In genomic region chr9:14661421-14662059, GRCh38 we compare ENCODE assay signal across 8 cellular contexts. TPM values are rescaled to one million over a fixed set of nuclear protein-coding genes. Genes with fewer than 3 reads are reported as not detected.
A peak's percentile ranks its signal among the peaks of the same experiment; 100 is the strongest.
DNase-seq lines count a peak whose midpoint lies in the region; ATAC-seq and TF ChIP-seq lines count a peak whose summit lies in the region.

No MANE protein-coding gene starts in this region.

- CTCF ChIA-PET in activated CD4-positive, alpha-beta memory T cell treated with anti-CD3 and anti-CD28 coated beads for 36 hours (lab: Charles Lee), result interaction anchor here (0.6 to 1.4 kb wide), 14 partner anchors 9 to 772 kb away, joined by 3 to 7 read pairs (median 4); no protein-coding TSS in a partner anchor

- no peaks in the 10 kb centered on the region for H3K9me3 ChIP-seq in colonic mucosa

- peak; percentile 43 for DNase-seq in ACHN
- DNase-seq in NCI-H460 (ENCODE audit: extremely low read depth, low read depth), result peak; percentile 12
- no peak for DNase-seq in colonic mucosa
- DNase-seq in osteocyte (ENCODE audit: extremely low spot score, unreplicated experiment), result no peak
- no peak for DNase-seq in activated CD4-positive, alpha-beta memory T cell treated with anti-CD3 and anti-CD28 coated beads for 36 hours
- DNase-seq in stimulated activated CD4-positive, alpha-beta T cell treated with anti-CD3 and anti-CD28 coated beads, Interleukin-1b, Interleukin-23, amount 100 ng/mL, for 48 hours, result no peak

- H3K4me3 ChIP-seq in colonic mucosa, result no peak overlapping the region

- H3K4me1 Mint-ChIP-seq in osteocyte (ENCODE audit: unreplicated experiment), result no peaks in the 10 kb centered on the region
- H3K4me1 Mint-ChIP-seq in activated CD4-positive, alpha-beta memory T cell treated with anti-CD3 and anti-CD28 coated beads for 36 hours (ENCODE audit: low read depth), result no peaks in the 10 kb centered on the region

- no peaks in the 10 kb centered on the region for H3K4me1 ChIP-seq in colonic mucosa

- H3K27ac ChIP-seq in colonic mucosa, result no peak overlapping the region

- intact Hi-C loops in colonic mucosa (cut with DNase I), result no loop called here
- intact Hi-C loops in activated CD4-positive, alpha-beta memory T cell treated with anti-CD3 and anti-CD28 coated beads for 36 hours (cut with micrococcal nuclease), result loop anchor here (5.0 kb wide), 1 partner anchor 44 kb away; no protein-coding TSS in a partner anchor

- ATAC-seq in GM18870 (IDR thresholded peaks at IDR 0.05; ENCODE audit: unreplicated experiment) (peak; percentile 67), HG02610 (IDR thresholded peaks at IDR 0.05; ENCODE audit: unreplicated experiment) (no peak)

- H3K27ac Mint-ChIP-seq in osteocyte (ENCODE audit: unreplicated experiment), result no peak overlapping the region
- no peak overlapping the region for H3K27ac Mint-ChIP-seq in activated CD4-positive, alpha-beta memory T cell treated with anti-CD3 and anti-CD28 coated beads for 36 hours

- H3K27me3 ChIP-seq in colonic mucosa, result no peaks in the 10 kb centered on the region

- in situ Hi-C loops in ACHN (cut with HindIII; ENCODE audit: low pct_ligation_motif_present, low pct_unique_long_range_greater_than_20kb, low sequenced_read_pairs), result no loop called here

- POLR2A ChIA-PET in activated CD4-positive, alpha-beta memory T cell treated with anti-CD3 and anti-CD28 coated beads for 36 hours (lab: Charles Lee), result no interaction called here

- TF ChIP-seq CTCF in colonic mucosa (IDR thresholded peaks at IDR 0.05), result peak; percentile 39
- peak; percentile 72 for TF ChIP-seq CTCF in osteocyte (IDR thresholded peaks at IDR 0.05)

- no peak overlapping the region for H3K4me3 Mint-ChIP-seq in osteocyte (ENCODE audit: unreplicated experiment)
- no peak overlapping the region for H3K4me3 Mint-ChIP-seq in activated CD4-positive, alpha-beta memory T cell treated with anti-CD3 and anti-CD28 coated beads for 36 hours

- H3K9me3 Mint-ChIP-seq in osteocyte (ENCODE audit: unreplicated experiment), result no peaks in the 10 kb centered on the region
- H3K9me3 Mint-ChIP-seq in activated CD4-positive, alpha-beta memory T cell treated with anti-CD3 and anti-CD28 coated beads for 36 hours, result peaks cover 3% of the 10 kb centered on the region

- no peaks in the 10 kb centered on the region for H3K36me3 ChIP-seq in colonic mucosa

- H3K9ac ChIP-seq in colonic mucosa (ENCODE audit: low read depth in 2 of 2, low read length in 2 of 2), result no peak overlapping the region

- H3K36me3 Mint-ChIP-seq in osteocyte (ENCODE audit: unreplicated experiment), result peaks cover 23% of the 10 kb centered on the region
- peaks cover 33% of the 10 kb centered on the region for H3K36me3 Mint-ChIP-seq in activated CD4-positive, alpha-beta memory T cell treated with anti-CD3 and anti-CD28 coated beads for 36 hours

- H3K27me3 Mint-ChIP-seq in osteocyte (ENCODE audit: unreplicated experiment), result no peaks in the 10 kb centered on the region
- no peaks in the 10 kb centered on the region for H3K27me3 Mint-ChIP-seq in activated CD4-positive, alpha-beta memory T cell treated with anti-CD3 and anti-CD28 coated beads for 36 hours

RNA-seq across cellular contexts. Expression of gene ZDHHC21, which starts 31.7 kb away (rescaled TPM):
- 6.7 and 10.2 TPM in 2 replicates for total RNA-seq in NCI-H460 (2014; rRNA removed; shearing (Covaris generic))
- polyA plus RNA-seq in NCI-H460 (2014; cell fraction: nucleus; rRNA removed), result 4.8 and 10.2 TPM in 2 replicates
- total RNA-seq in colonic mucosa, result 10 to 100 TPM in 1 of 2 donors, 1 to 10 TPM in 1; 9.0 to 14.1 TPM
- 9.3 and 9.5 TPM in 2 replicates for total RNA-seq in osteocyte
- total RNA-seq in activated CD4-positive, alpha-beta memory T cell treated with anti-CD3 and anti-CD28 coated beads for 36 hours, result 1 to 10 TPM; 5.1 to 6.7 TPM

Comparison
In these comparisons a context has a peak if more than half of its experiments do, and no peak if none do; other contexts are left out.
1. DNase-seq: peak in ACHN (single experiment) and NCI-H460 (single experiment); none in colonic mucosa (single experiment), osteocyte (single experiment), activated CD4-positive, alpha-beta memory T cell treated with anti-CD3 and anti-CD28 coated beads for 36 hours (single experiment) and stimulated activated CD4-positive, alpha-beta T cell treated with anti-CD3 and anti-CD28 coated beads, Interleukin-1b, Interleukin-23, amount 100 ng/mL, for 48 hours (single experiment).